Comparison of ENCODE assay signal across 10 cellular contexts in genomic region chr1:27656157-27656893, GRCh38. TPM values are rescaled to one million over a fixed set of nuclear protein-coding genes. Genes with fewer than 3 reads are reported as not detected.
DNase-seq lines count a peak whose midpoint lies in the region; ATAC-seq and TF ChIP-seq lines count a peak whose summit lies in the region.
"Had no signal": no experiment of that assay in that cellular context is flagged by ENCODE, and none has a peak within 500 bp of the region (broad histone marks: within the 10 kb centered on the region; RNA-seq: fewer than 3 reads in every experiment).

No MANE protein-coding gene starts in this region.

- H3K4me3 Mint-ChIP-seq in dendritic cell treated with granulocyte-macrophage colony-stimulating factor and Interleukin-4, amounts not matched to agents 40 ng/mL and 50 ng/mL, for 4 days: no peak overlapping the region
- H3K4me3 Mint-ChIP-seq in neural progenitor cell: peak overlapping the region; percentile 42

- no peaks in the 10 kb centered on the region for H3K27me3 Mint-ChIP-seq in dendritic cell treated with granulocyte-macrophage colony-stimulating factor and Interleukin-4, amounts not matched to agents 40 ng/mL and 50 ng/mL, for 4 days
- H3K27me3 Mint-ChIP-seq in neural progenitor cell (ENCODE audit: insufficient read depth, low read depth): peaks cover 8% of the 10 kb centered on the region

- no peaks in the 10 kb centered on the region for H4K20me1 ChIP-seq in neural progenitor cell (ENCODE audit: low read depth)

- peak; percentile 76 for DNase-seq in GM04504 (ENCODE audit: low read depth)
- peak; percentile 23 to 36 for DNase-seq in Kasumi-1 (lab: John Stamatoyannopoulos, UW)
- DNase-seq in neural progenitor cell (ENCODE audit: low spot score): peak; percentile 86
- no peak for DNase-seq in NCI-H2107 (lab: John Stamatoyannopoulos, UW)
- DNase-seq in epidermal melanocyte (ENCODE audit: insufficient read length, low spot score): no peak
- DNase-seq in activated effector memory CD4-positive, alpha-beta T cell treated with Interleukin-2 at 50 U/mL for 16 hours: no peak
- DNase-seq: pancreas had no signal

- H2AFZ ChIP-seq in neural progenitor cell (replicated peaks): no peak overlapping the region

- peak overlapping the region; percentile 20 for H3K4me2 ChIP-seq in neural progenitor cell

- H3K9ac ChIP-seq in neural progenitor cell: no peak overlapping the region

- no peak for TF ChIP-seq CTCF in neural progenitor cell (IDR thresholded peaks at IDR 0.05)

- H3K27ac ChIP-seq in neural progenitor cell: no peak overlapping the region

- intact Hi-C loops in dendritic cell treated with granulocyte-macrophage colony-stimulating factor and Interleukin-4, amounts not matched to agents 40 ng/mL and 50 ng/mL, for 4 days (cut with micrococcal nuclease): no loop called here

- H3K27me3 ChIP-seq in neural progenitor cell: no peaks in the 10 kb centered on the region
- H3K27me3 ChIP-seq: pancreas, tibial nerve had no signal

- H3K36me3 Mint-ChIP-seq in dendritic cell treated with granulocyte-macrophage colony-stimulating factor and Interleukin-4, amounts not matched to agents 40 ng/mL and 50 ng/mL, for 4 days (ENCODE audit: low read depth): no peaks in the 10 kb centered on the region
- H3K36me3 Mint-ChIP-seq in neural progenitor cell: no peaks in the 10 kb centered on the region

- H3K36me3 ChIP-seq in neural progenitor cell: no peaks in the 10 kb centered on the region
- H3K36me3 ChIP-seq: pancreas, tibial nerve had no signal

- H3K4me1 ChIP-seq in neural progenitor cell: peaks cover 25% of the 10 kb centered on the region

- no peaks in the 10 kb centered on the region for H3K79me2 ChIP-seq in neural progenitor cell (ENCODE audit: low read depth)

- H3K4me1 Mint-ChIP-seq in dendritic cell treated with granulocyte-macrophage colony-stimulating factor and Interleukin-4, amounts not matched to agents 40 ng/mL and 50 ng/mL, for 4 days (ENCODE audit: low read depth): peaks cover 64% of the 10 kb centered on the region
- peaks cover 50% of the 10 kb centered on the region for H3K4me1 Mint-ChIP-seq in neural progenitor cell

- peaks cover 39% of the 10 kb centered on the region for H3F3A ChIP-seq in neural progenitor cell (ENCODE audit: low read depth)

- peak overlapping the region; percentile 84 for H3K27ac Mint-ChIP-seq in dendritic cell treated with granulocyte-macrophage colony-stimulating factor and Interleukin-4, amounts not matched to agents 40 ng/mL and 50 ng/mL, for 4 days
- H3K27ac Mint-ChIP-seq in neural progenitor cell: no peak overlapping the region

- ATAC-seq in GM19452 (IDR thresholded peaks at IDR 0.05; ENCODE audit: unreplicated experiment): no peak

- H3K9me3 Mint-ChIP-seq in dendritic cell treated with granulocyte-macrophage colony-stimulating factor and Interleukin-4, amounts not matched to agents 40 ng/mL and 50 ng/mL, for 4 days: no peaks in the 10 kb centered on the region
- no peaks in the 10 kb centered on the region for H3K9me3 Mint-ChIP-seq in neural progenitor cell

- H3K9me3 ChIP-seq in neural progenitor cell (ENCODE audit: low read depth): no peaks in the 10 kb centered on the region
- H3K9me3 ChIP-seq: pancreas, tibial nerve had no signal

- no peak overlapping the region for H3K4me3 ChIP-seq in neural progenitor cell
- H3K4me3 ChIP-seq: pancreas, tibial nerve had no signal

RNA-seq across cellular contexts. Expression of gene IFI6, which starts 15.7 kb away (rescaled TPM):
- 2.4 and 7.2 TPM in 2 replicates for total RNA-seq in neural progenitor cell (ENCODE audit: low replicate concordance)

RNA-seq across cellular contexts. Expression of gene FGR, which starts 21.3 kb away (rescaled TPM):
- total RNA-seq in neural progenitor cell (ENCODE audit: low replicate concordance): not detected in 2 replicates

RNA-seq across cellular contexts. Expression of gene AHDC1, which starts 52.4 kb away (rescaled TPM):
- 7.0 and 26.5 TPM in 2 replicates for total RNA-seq in neural progenitor cell (ENCODE audit: low replicate concordance)

Comparison
In these comparisons a context has a peak if more than half of its experiments do, and no peak if none do; other contexts are left out.
1. DNase-seq: peak in GM04504 (single experiment), Kasumi-1 (2 of 2) and neural progenitor cell (single experiment); none in NCI-H2107 (single experiment), epidermal melanocyte (single experiment) and activated effector memory CD4-positive, alpha-beta T cell treated with Interleukin-2 at 50 U/mL for 16 hours (single experiment).